ENCODE assay signal across 2 cellular contexts in genomic region chr1:209898271-209898670, GRCh38. TPM values are rescaled to one million over a fixed set of nuclear protein-coding genes. Genes with fewer than 3 reads are reported as not detected.
"Had no signal": no experiment of that assay in that cellular context is flagged by ENCODE, and none has a peak within 500 bp of the region (broad histone marks: within the 10 kb centered on the region; RNA-seq: fewer than 3 reads in every experiment).

No MANE protein-coding gene starts in this region.

RNA-seq across cellular contexts. Expression of gene SYT14, which starts 39.7 kb away (rescaled TPM):
- total RNA-seq: HepG2 had no signal
- polyA plus RNA-seq: HepG2, IgD-negative memory B cell had no signal
